Comparison of ENCODE assay signal across 1 cellular context in the genomic region with DNA sequence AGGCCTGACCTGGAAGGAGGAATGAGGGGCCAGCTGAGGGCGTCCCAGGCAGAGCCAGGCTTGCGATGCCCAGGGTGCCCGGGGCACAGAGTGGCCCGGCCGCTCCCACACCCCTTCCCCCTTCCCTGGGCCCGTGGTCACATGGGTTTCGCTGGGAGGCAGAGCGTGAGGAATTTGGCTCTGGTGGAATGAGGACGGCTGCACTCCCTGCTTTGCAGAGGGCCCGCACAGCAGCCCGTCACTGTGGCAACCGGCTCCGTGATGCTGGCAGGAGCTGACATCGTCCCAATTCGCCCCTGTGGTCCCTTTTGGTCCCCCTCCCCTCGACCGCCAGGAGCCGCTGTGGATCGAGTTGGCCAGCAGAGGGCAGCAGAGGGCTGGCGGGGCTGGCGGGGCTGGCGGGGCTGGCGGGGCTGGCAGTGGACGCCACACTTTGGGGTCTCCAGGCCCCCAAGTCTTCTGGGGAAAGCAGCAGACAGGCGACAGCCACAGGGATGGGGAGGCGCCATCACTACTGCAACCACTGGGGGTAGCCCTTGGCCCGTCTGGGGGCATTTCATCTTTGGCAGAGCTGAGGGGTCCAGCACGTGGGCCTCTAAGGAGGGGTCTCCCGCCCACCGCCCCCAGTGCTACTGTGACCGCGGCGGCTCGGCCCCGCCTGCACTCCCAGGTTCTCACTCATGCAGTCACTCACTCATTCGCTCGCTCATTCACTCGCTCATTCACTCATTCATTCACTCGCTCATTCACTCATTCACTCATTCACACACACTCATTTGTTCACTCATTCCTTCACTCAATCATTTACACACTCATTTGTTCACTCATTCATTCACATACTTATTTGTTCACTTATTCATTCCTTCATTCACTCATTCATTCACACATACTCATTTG.
TF ChIP-seq lines count a peak whose summit lies in the region.

No MANE protein-coding gene starts in this region.

TF ChIP-seq in H1, 55 proteins besides CTCF, POLR2A, EP300 and RAD21:
- TF ChIP-seq SRF (IDR thresholded peaks at IDR 0.05; ENCODE audit: low read depth, low read length) = no peak
- TF ChIP-seq ZNF274 (IDR thresholded peaks at IDR 0.05; ENCODE audit: borderline replicate concordance, extremely low read depth, low read length) = no peak
- no peak for TF ChIP-seq GTF2F1 (IDR thresholded peaks at IDR 0.05; ENCODE audit: borderline replicate concordance, low read depth, low read length)
- TF ChIP-seq JUN (IDR thresholded peaks at IDR 0.05; ENCODE audit: low read depth, low read length) = no peak
- peak; percentile 42 for TF ChIP-seq KDM4A (IDR thresholded peaks at IDR 0.05; ENCODE audit: low read depth, low read length, severe bottlenecking)
- TF ChIP-seq HDAC6 (IDR thresholded peaks at IDR 0.05; ENCODE audit: low read depth, low read length) = no peak
- TF ChIP-seq SIRT6 (IDR thresholded peaks at IDR 0.05; ENCODE audit: low read length) = no peak
- TF ChIP-seq CBX5 (IDR thresholded peaks at IDR 0.05; ENCODE audit: low read depth, low read length) = no peak
- no peak for TF ChIP-seq NANOG (IDR thresholded peaks at IDR 0.05; ENCODE audit: insufficient read depth, low read depth, low read length, poor library complexity, severe bottlenecking)
- TF ChIP-seq CTBP2 (IDR thresholded peaks at IDR 0.05; ENCODE audit: borderline replicate concordance, insufficient read depth, insufficient read length, low read length) = no peak
- TF ChIP-seq, protein P1, sequence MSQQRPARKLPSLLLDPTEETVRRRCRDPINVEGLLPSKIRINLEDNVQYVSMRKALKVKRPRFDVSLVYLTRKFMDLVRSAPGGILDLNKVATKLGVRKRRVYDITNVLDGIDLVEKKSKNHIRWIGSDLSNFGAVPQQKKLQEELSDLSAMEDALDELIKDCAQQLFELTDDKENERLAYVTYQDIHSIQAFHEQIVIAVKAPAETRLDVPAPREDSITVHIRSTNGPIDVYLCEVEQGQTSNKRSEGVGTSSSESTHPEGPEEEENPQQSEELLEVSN (IDR thresholded peaks at IDR 0.05) = peak; percentile 63
- no peak for TF ChIP-seq SAP30 (IDR thresholded peaks at IDR 0.05; ENCODE audit: insufficient read depth, insufficient replicate concordance, low read length)
- TF ChIP-seq, protein P2, sequence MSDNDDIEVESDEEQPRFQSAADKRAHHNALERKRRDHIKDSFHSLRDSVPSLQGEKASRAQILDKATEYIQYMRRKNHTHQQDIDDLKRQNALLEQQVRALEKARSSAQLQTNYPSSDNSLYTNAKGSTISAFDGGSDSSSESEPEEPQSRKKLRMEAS (IDR thresholded peaks at IDR 0.05) = peak; percentile 29; the same call in 1 of the 2 replicates
- no peak for TF ChIP-seq EGR1 (IDR thresholded peaks at IDR 0.05; ENCODE audit: borderline replicate concordance, low read depth, low read length)
- TF ChIP-seq CEBPB (IDR thresholded peaks at IDR 0.05; ENCODE audit: low read depth, low read length) = no peak
- 0 out of 4 replicates have a peak, but pooled peaks of 1 of the 2 experiments have one; percentile 29 for TF ChIP-seq SIN3A (conservative IDR thresholded peaks at IDR 0.05 in 1 of 2, IDR thresholded peaks at IDR 0.05 in 1 of 2; ENCODE audit: low read depth in 1 of 2, low read length in 2 of 2)
- peak; percentile 58 for TF ChIP-seq BRCA1 (IDR thresholded peaks at IDR 0.05; ENCODE audit: low read depth, low read length)
- no peak for TF ChIP-seq SIX5 (IDR thresholded peaks at IDR 0.05; ENCODE audit: low read depth, low read length)
- TF ChIP-seq JUND (IDR thresholded peaks at IDR 0.05; ENCODE audit: low read length) = no peak
- TF ChIP-seq TCF12 (IDR thresholded peaks at IDR 0.05; ENCODE audit: low read depth, low read length) = no peak
- no peak for TF ChIP-seq SP4 (IDR thresholded peaks at IDR 0.05; ENCODE audit: low read length)
- no peak for TF ChIP-seq EZH2 (IDR thresholded peaks at IDR 0.05; ENCODE audit: low read depth, low read length, severe bottlenecking)
- TF ChIP-seq CBX8 (IDR thresholded peaks at IDR 0.05; ENCODE audit: borderline replicate concordance, low read depth, low read length) = no peak
- no peak for TF ChIP-seq SUZ12 (IDR thresholded peaks at IDR 0.05; ENCODE audit: low read length)
- 0 out of 2 replicates have a peak, but pooled peaks have one; percentile 49 for TF ChIP-seq YY1 (IDR thresholded peaks at IDR 0.05; ENCODE audit: low read depth, low read length)
- TF ChIP-seq PHF8 (conservative IDR thresholded peaks at IDR 0.05; ENCODE audit: low read depth, low read length) = no peak
- no peak for TF ChIP-seq CREB1 (IDR thresholded peaks at IDR 0.05)
TF ChIP-seq in H1: peak in this region for 6.
